8 cellular contexts compared by ENCODE assay signal in genomic region chr3:32438596-32439344, GRCh38. TPM values are rescaled to one million over a fixed set of nuclear protein-coding genes. Genes with fewer than 3 reads are reported as not detected.
DNase-seq lines count a peak whose midpoint lies in the region; ATAC-seq and TF ChIP-seq lines count a peak whose summit lies in the region.

No MANE protein-coding gene starts in this region.

- peak; percentile 90 for ATAC-seq in HG02642 (IDR thresholded peaks at IDR 0.05; ENCODE audit: poor library complexity, unreplicated experiment)
- ATAC-seq in naive thymus-derived CD8-positive, alpha-beta T cell: peak; percentile 23 to 43

- peaks cover 13% of the 10 kb centered on the region; the same call in 1 of the 2 replicates for H3F3A ChIP-seq in PC-9 (ENCODE audit: insufficient read depth, low read depth)

- no peaks in the 10 kb centered on the region for H4K20me1 ChIP-seq in PC-9 (ENCODE audit: insufficient read depth)

- intact Hi-C loops in activated CD4-positive, alpha-beta T cell treated with anti-CD3 and anti-CD28 coated beads, Interleukin-2, amount 10 ng/mL, durations not matched to agents 24 days and 14 days (cut with micrococcal nuclease): loop anchor here (2.0 to 10.0 kb wide), 2 partner anchors 14 to 1804 kb away; no protein-coding TSS in a partner anchor
- intact Hi-C loops in PC-9 (cut with micrococcal nuclease; ENCODE audit: unreplicated experiment): no loop called here

- no peaks in the 10 kb centered on the region for H3K27me3 ChIP-seq in PC-9 (ENCODE audit: insufficient read depth, low read depth)

- H3K36me3 ChIP-seq in PC-9 (ENCODE audit: low read depth): no peaks in the 10 kb centered on the region

- CTCF ChIA-PET in PC-9 (lab: Charles Lee): interaction anchor here (0.7 kb wide), 1 partner anchor 566 kb away, joined by 8 read pairs; no protein-coding TSS in a partner anchor

- no peaks in the 10 kb centered on the region for H3K9me2 ChIP-seq in PC-9 (ENCODE audit: insufficient read depth)

- H3K27ac ChIP-seq in PC-9: no peak overlapping the region

- no peaks in the 10 kb centered on the region for H3K79me2 ChIP-seq in PC-9 (ENCODE audit: low read depth)

- no peak overlapping the region for H2AFZ ChIP-seq in PC-9

- peak overlapping the region; percentile 67 for H3K4me3 Mint-ChIP-seq in activated CD4-positive, alpha-beta T cell treated with anti-CD3 and anti-CD28 coated beads, Interleukin-2, amount 10 ng/mL, durations not matched to agents 24 days and 14 days
- H3K4me3 Mint-ChIP-seq in T-helper 1 cell treated with Interleukin-12 subunit alpha and Interleukin-12 subunit beta and Interleukin-4 antibody, amounts not matched to agents 30 μg/mL and 1 μg/mL, for 36 hours: peak overlapping the region; percentile 55
- peak overlapping the region in 8 of 10 donors; percentile 2 to 74 (median 33) for H3K4me3 Mint-ChIP-seq in naive thymus-derived CD8-positive, alpha-beta T cell
- peak overlapping the region in 1 of 5 donors; percentile 29 for H3K4me3 Mint-ChIP-seq in immature natural killer cell

- peak overlapping the region; percentile 88 for H3K27ac Mint-ChIP-seq in activated CD4-positive, alpha-beta T cell treated with anti-CD3 and anti-CD28 coated beads, Interleukin-2, amount 10 ng/mL, durations not matched to agents 24 days and 14 days
- peak overlapping the region; percentile 91 for H3K27ac Mint-ChIP-seq in T-helper 1 cell treated with Interleukin-12 subunit alpha and Interleukin-12 subunit beta and Interleukin-4 antibody, amounts not matched to agents 30 μg/mL and 1 μg/mL, for 36 hours
- peak overlapping the region; percentile 44 to 91 (median 83) for H3K27ac Mint-ChIP-seq in naive thymus-derived CD8-positive, alpha-beta T cell
- peak overlapping the region in 2 of 6 donors; percentile 60 to 64 for H3K27ac Mint-ChIP-seq in immature natural killer cell

- H3K9me3 ChIP-seq in PC-9 (ENCODE audit: insufficient read depth, low read depth): no peaks in the 10 kb centered on the region

- no peak for TF ChIP-seq CTCF in PC-9 (conservative IDR thresholded peaks at IDR 0.05)

- H3K4me1 ChIP-seq in PC-9 (replicated peaks; ENCODE audit: insufficient read depth): peaks cover 12% of the 10 kb centered on the region

- no TSS peak for BruUV-seq in PC-9 (replicated peaks; lab: Mats Ljungman, UMichigan)

- peaks cover 21% of the 10 kb centered on the region for H3K36me3 Mint-ChIP-seq in activated CD4-positive, alpha-beta T cell treated with anti-CD3 and anti-CD28 coated beads, Interleukin-2, amount 10 ng/mL, durations not matched to agents 24 days and 14 days (ENCODE audit: low read depth)
- peaks cover 19% of the 10 kb centered on the region for H3K36me3 Mint-ChIP-seq in T-helper 1 cell treated with Interleukin-12 subunit alpha and Interleukin-12 subunit beta and Interleukin-4 antibody, amounts not matched to agents 30 μg/mL and 1 μg/mL, for 36 hours (ENCODE audit: low read depth)
- peaks cover 0 to 26% (median 13%) of the 10 kb centered on the region in 3 donors for H3K36me3 Mint-ChIP-seq in naive thymus-derived CD8-positive, alpha-beta T cell
- H3K36me3 Mint-ChIP-seq in immature natural killer cell: peaks cover 0 to 5% (median 4%) of the 10 kb centered on the region in 3 donors

- no peak overlapping the region for H3K4me3 ChIP-seq in PC-9

- H3K4me1 Mint-ChIP-seq in activated CD4-positive, alpha-beta T cell treated with anti-CD3 and anti-CD28 coated beads, Interleukin-2, amount 10 ng/mL, durations not matched to agents 24 days and 14 days: peaks cover 61% of the 10 kb centered on the region
- H3K4me1 Mint-ChIP-seq in T-helper 1 cell treated with Interleukin-12 subunit alpha and Interleukin-12 subunit beta and Interleukin-4 antibody, amounts not matched to agents 30 μg/mL and 1 μg/mL, for 36 hours (ENCODE audit: low read depth): peaks cover 54% of the 10 kb centered on the region
- peaks cover 27 to 89% (median 77%) of the 10 kb centered on the region in 4 donors for H3K4me1 Mint-ChIP-seq in naive thymus-derived CD8-positive, alpha-beta T cell
- peaks cover 7 to 18% of the 10 kb centered on the region in 2 donors for H3K4me1 Mint-ChIP-seq in immature natural killer cell

- POLR2A ChIA-PET in naive thymus-derived CD8-positive, alpha-beta T cell (lab: Charles Lee): interaction anchor here (0.6 to 14.5 kb wide), 6 partner anchors 10 to 279 kb away, joined by 3 to 246 read pairs (median 5); no protein-coding TSS in a partner anchor
- POLR2A ChIA-PET in PC-9 (lab: Charles Lee; ENCODE audit: unreplicated experiment): no interaction called here

- no peaks in the 10 kb centered on the region for H3K27me3 Mint-ChIP-seq in activated CD4-positive, alpha-beta T cell treated with anti-CD3 and anti-CD28 coated beads, Interleukin-2, amount 10 ng/mL, durations not matched to agents 24 days and 14 days
- H3K27me3 Mint-ChIP-seq in T-helper 1 cell treated with Interleukin-12 subunit alpha and Interleukin-12 subunit beta and Interleukin-4 antibody, amounts not matched to agents 30 μg/mL and 1 μg/mL, for 36 hours (ENCODE audit: low read depth): no peaks in the 10 kb centered on the region
- H3K27me3 Mint-ChIP-seq in naive thymus-derived CD8-positive, alpha-beta T cell: no peaks in the 10 kb centered on the region
- H3K27me3 Mint-ChIP-seq in immature natural killer cell (ENCODE audit: low read depth in 3 of 3): no peaks in the 10 kb centered on the region

- peaks cover 3% of the 10 kb centered on the region for H3K9me3 Mint-ChIP-seq in activated CD4-positive, alpha-beta T cell treated with anti-CD3 and anti-CD28 coated beads, Interleukin-2, amount 10 ng/mL, durations not matched to agents 24 days and 14 days
- H3K9me3 Mint-ChIP-seq in T-helper 1 cell treated with Interleukin-12 subunit alpha and Interleukin-12 subunit beta and Interleukin-4 antibody, amounts not matched to agents 30 μg/mL and 1 μg/mL, for 36 hours: no peaks in the 10 kb centered on the region
- no peaks in the 10 kb centered on the region for H3K9me3 Mint-ChIP-seq in naive thymus-derived CD8-positive, alpha-beta T cell
- no peaks in the 10 kb centered on the region for H3K9me3 Mint-ChIP-seq in immature natural killer cell

- no peak for DNase-seq in activated CD4-positive, alpha-beta T cell treated with anti-CD3 and anti-CD28 coated beads, Interleukin-2, amount 10 ng/mL, durations not matched to agents 24 days and 14 days
- DNase-seq in activated CD4-positive, alpha-beta T cell treated with anti-CD3 and anti-CD28 coated beads, Interleukin-2, amount 50 U/mL, for 1 hour: no peak
- DNase-seq in naive thymus-derived CD8-positive, alpha-beta T cell: no peak
- DNase-seq in immature natural killer cell (no peak), NCI-H2107 treated with DMSO at 0.1 percent for 48 hours (lab: John Stamatoyannopoulos, UW; ENCODE audit: unreplicated experiment) (no peak), PC-9 (no peak)

- H3K4me2 ChIP-seq in PC-9: no peak overlapping the region

RNA-seq across cellular contexts. Expression of gene CMTM7, which starts 47.1 kb away (rescaled TPM):
- total RNA-seq in activated CD4-positive, alpha-beta T cell treated with anti-CD3 and anti-CD28 coated beads, Interleukin-2, amount 10 ng/mL, durations not matched to agents 24 days and 14 days: 45.0 and 46.3 TPM in 2 replicates
- 10 to 100 TPM; 46.4 to 48.8 TPM for total RNA-seq in naive thymus-derived CD8-positive, alpha-beta T cell
- polyA plus RNA-seq in naive thymus-derived CD8-positive, alpha-beta T cell: 100 to 1,000 TPM in 1 of 3 donors, 10 to 100 TPM in 2; 67.4 to 122 (median 98.5) TPM
- 10 to 100 TPM; 16.8 to 29.8 (median 28.2) TPM for polyA plus RNA-seq in immature natural killer cell
- total RNA-seq in PC-9 (2021): 37.1 and 51.6 TPM in 2 replicates
